1 cellular context compared by ENCODE assay signal in genomic region chr11:60953781-60954180, GRCh38.
TF ChIP-seq lines count a peak whose summit lies in the region.

No MANE protein-coding gene starts in this region.

TF ChIP-seq in endothelial cell of umbilical vein, 7 proteins besides CTCF, POLR2A, EP300 and RAD21:
- no peak for TF ChIP-seq MAX (IDR thresholded peaks at IDR 0.05; ENCODE audit: insufficient read depth, insufficient read length)
- no peak for TF ChIP-seq FOS (IDR thresholded peaks at IDR 0.05; ENCODE audit: borderline replicate concordance, insufficient read depth, low read length)
- TF ChIP-seq POLR2AphosphoS5 (IDR thresholded peaks at IDR 0.05; ENCODE audit: insufficient read depth, low read depth, low read length): no peak
- TF ChIP-seq JUN (IDR thresholded peaks at IDR 0.05; ENCODE audit: borderline replicate concordance, insufficient read depth, insufficient read length, low read depth): no peak
- TF ChIP-seq EZH2 (IDR thresholded peaks at IDR 0.05; ENCODE audit: borderline replicate concordance, low read depth, low read length, severe bottlenecking): no peak
